In genomic region chr11:13007702-13008435, GRCh38 we compare ENCODE assay signal across 1 cellular context.
TF ChIP-seq lines count a peak whose summit lies in the region.

No MANE protein-coding gene starts in this region.

TF ChIP-seq in HepG2, 621 proteins besides CTCF, POLR2A, EP300 and RAD21 (continued from another document and continues in another):
- TF ChIP-seq ZBED4 (CRISPR knock-in tag; IDR thresholded peaks at IDR 0.05; ENCODE audit: borderline replicate concordance), result 0 out of 2 replicates have a peak, but pooled peaks have one; percentile 34
- no peak for TF ChIP-seq FIP1L1 (IDR thresholded peaks at IDR 0.05; ENCODE audit: borderline replicate concordance, insufficient read depth, low read depth, low read length)
- TF ChIP-seq CENPBD1 (CRISPR knock-in tag; IDR thresholded peaks at IDR 0.05; ENCODE audit: borderline replicate concordance, low read depth), result no peak
- peak; percentile 80 for TF ChIP-seq ELF3 (CRISPR knock-in tag; IDR thresholded peaks at IDR 0.05)
- no peak for TF ChIP-seq CREB3 (CRISPR knock-in tag; IDR thresholded peaks at IDR 0.05)
- TF ChIP-seq SMARCE1 (IDR thresholded peaks at IDR 0.05; ENCODE audit: borderline replicate concordance), result no peak
- TF ChIP-seq ZNF142 (CRISPR knock-in tag; IDR thresholded peaks at IDR 0.05), result no peak
- peak; percentile 72; the same call in 1 of the 2 replicates for TF ChIP-seq CBX5 (CRISPR knock-in tag; IDR thresholded peaks at IDR 0.05; ENCODE audit: borderline replicate concordance)
- no peak for TF ChIP-seq KDM3A (CRISPR knock-in tag; IDR thresholded peaks at IDR 0.05; ENCODE audit: low read depth)
- TF ChIP-seq ETV5 (CRISPR knock-in tag; IDR thresholded peaks at IDR 0.05; ENCODE audit: borderline replicate concordance), result peak; percentile 55; the same call in 1 of the 2 replicates
- TF ChIP-seq TBX2 (CRISPR knock-in tag; IDR thresholded peaks at IDR 0.05; ENCODE audit: borderline replicate concordance), result peak; percentile 96
- no peak for TF ChIP-seq SIN3A (IDR thresholded peaks at IDR 0.05; ENCODE audit: borderline replicate concordance, low read depth, low read length)
- TF ChIP-seq ZNF615 (CRISPR knock-in tag; IDR thresholded peaks at IDR 0.05; ENCODE audit: borderline replicate concordance), result no peak
- TF ChIP-seq DDIT3 (CRISPR knock-in tag; IDR thresholded peaks at IDR 0.05), result no peak
- TF ChIP-seq HNRNPLL (IDR thresholded peaks at IDR 0.05; ENCODE audit: low read depth, low read length, poor library complexity, severe bottlenecking), result no peak
- no peak for TF ChIP-seq NR3C1 (CRISPR knock-in tag; IDR thresholded peaks at IDR 0.05)
- peak; percentile 94 for TF ChIP-seq ISL2 (CRISPR knock-in tag; IDR thresholded peaks at IDR 0.05)
- no peak for TF ChIP-seq PRPF4 (IDR thresholded peaks at IDR 0.05; ENCODE audit: low read depth, low read length, poor library complexity, severe bottlenecking)
- TF ChIP-seq ZNF329 (CRISPR knock-in tag; IDR thresholded peaks at IDR 0.05; ENCODE audit: low read depth), result no peak
- no peak for TF ChIP-seq ZNF496 (CRISPR knock-in tag; IDR thresholded peaks at IDR 0.05; ENCODE audit: insufficient replicate concordance)
- TF ChIP-seq ARNT (IDR thresholded peaks at IDR 0.05), result no peak
- TF ChIP-seq HMGXB4 (CRISPR knock-in tag; IDR thresholded peaks at IDR 0.05; ENCODE audit: borderline replicate concordance in 1 of 2, low read depth in 1 of 2), result no peak
- TF ChIP-seq PCBP2 (optimal IDR thresholded peaks at IDR 0.05; ENCODE audit: low read depth, low read length, poor library complexity, severe bottlenecking), result no peak
- no peak; the same call in 1 of the 2 replicates for TF ChIP-seq NFYC (CRISPR knock-in tag; IDR thresholded peaks at IDR 0.05)
- TF ChIP-seq ZNF773 (CRISPR knock-in tag; IDR thresholded peaks at IDR 0.05; ENCODE audit: borderline replicate concordance), result no peak
- no peak for TF ChIP-seq KAT2B (IDR thresholded peaks at IDR 0.05; ENCODE audit: borderline replicate concordance, low read depth, low read length)
- TF ChIP-seq SP1 (IDR thresholded peaks at IDR 0.05), result no peak
- no peak for TF ChIP-seq SP1 (CRISPR knock-in tag; IDR thresholded peaks at IDR 0.05)
- no peak for TF ChIP-seq BRD4 (CRISPR knock-in tag; IDR thresholded peaks at IDR 0.05)
- TF ChIP-seq JUND (CRISPR knock-in tag; IDR thresholded peaks at IDR 0.05), result peak; percentile 97
- no peak for TF ChIP-seq IRF1 (CRISPR knock-in tag; IDR thresholded peaks at IDR 0.05; ENCODE audit: low read depth)
- TF ChIP-seq CEBPG (CRISPR knock-in tag; IDR thresholded peaks at IDR 0.05), result peak; percentile 70
- TF ChIP-seq TCF12 (IDR thresholded peaks at IDR 0.05), result no peak
- no peak for TF ChIP-seq TCF12 (CRISPR knock-in tag; IDR thresholded peaks at IDR 0.05)
- TF ChIP-seq ZHX2 (IDR thresholded peaks at IDR 0.05; ENCODE audit: low read depth), result no peak
- TF ChIP-seq ZHX2 (CRISPR knock-in tag; IDR thresholded peaks at IDR 0.05; ENCODE audit: borderline replicate concordance), result no peak
- no peak for TF ChIP-seq KMT2A (CRISPR knock-in tag; IDR thresholded peaks at IDR 0.05)
- no peak for TF ChIP-seq ISX (CRISPR knock-in tag; conservative IDR thresholded peaks at IDR 0.05)
- TF ChIP-seq CHD4 (IDR thresholded peaks at IDR 0.05; ENCODE audit: borderline replicate concordance, low read length), result peak; percentile 78; the same call in 1 of the 2 replicates
